8 cellular contexts compared by ENCODE assay signal in genomic region chr1:66931548-66932124, GRCh38. TPM values are rescaled to one million over a fixed set of nuclear protein-coding genes. Genes with fewer than 3 reads are reported as not detected.
DNase-seq lines count a peak whose midpoint lies in the region; ATAC-seq, FAIRE-seq and TF ChIP-seq lines count a peak whose summit lies in the region.

No MANE protein-coding gene starts in this region.

- H3K9ac ChIP-seq in HepG2 (ENCODE audit: insufficient read depth, low read depth, low read length) = peak overlapping the region; percentile 90

- TF ChIP-seq RAD21 in HepG2 (CRISPR knock-in tag; IDR thresholded peaks at IDR 0.05) = no peak

- H3K36me3 ChIP-seq in heart right ventricle = peaks cover 0 to 13% (median 0%) of the 10 kb centered on the region in 9 donors
- no peaks in the 10 kb centered on the region for H3K36me3 ChIP-seq in HepG2 (replicated peaks in 1 of 2; ENCODE audit: control insufficient read depth in 1 of 2, insufficient read depth in 2 of 2, low read length in 2 of 2)
- no peaks in the 10 kb centered on the region for H3K36me3 ChIP-seq in aorta (ENCODE audit: control insufficient read depth in 1 of 2, insufficient read depth in 2 of 2, low read length in 1 of 2)

- TF ChIP-seq CTCF in heart right ventricle (IDR thresholded peaks at IDR 0.05) (no peak), HepG2 (CRISPR knock-in tag; IDR thresholded peaks at IDR 0.05) (no peak)

- H3K9me3 Mint-ChIP-seq in activated naive CD8-positive, alpha-beta T cell treated with anti-CD3 and anti-CD28 coated beads, Interleukin-2, amount 50 U/mL, for 24 hours = no peaks in the 10 kb centered on the region

- H3K4me3 ChIP-seq in heart right ventricle = peak overlapping the region in 9 of 10 donors; percentile 57 to 86 (median 78)
- H3K4me3 ChIP-seq in HepG2 (replicated peaks in 1 of 3; ENCODE audit: insufficient read depth in 1 of 3, low read depth in 2 of 3, low read length in 3 of 3) = peak overlapping the region; percentile 93 to 98 (median 94)
- peak overlapping the region; percentile 64 to 74 for H3K4me3 ChIP-seq in aorta (ENCODE audit: low read length in 2 of 2)

- 45 to 53% methylated on average over 6 of the region's 6 CpGs for WGBS in heart right ventricle, 2 donors
- WGBS in HepG2 (ENCODE audit: low lambda C conversion rate) = 1% methylated on average over 6 of the region's 6 CpGs
- 17% methylated on average over 6 of the region's 6 CpGs for WGBS in aorta, 2 donors

- H3K4me1 ChIP-seq in heart right ventricle = peaks cover 3 to 79% (median 52%) of the 10 kb centered on the region in 9 donors
- H3K4me1 ChIP-seq in HepG2 (ENCODE audit: insufficient read depth, low read length) = peaks cover 56% of the 10 kb centered on the region
- peaks cover 3 to 4% of the 10 kb centered on the region in 2 donors for H3K4me1 ChIP-seq in aorta (ENCODE audit: control insufficient read depth in 1 of 2, insufficient read depth in 2 of 2, low read length in 2 of 2)

- no TSS peak for BruUV-seq in HepG2 (replicated peaks; lab: Mats Ljungman, UMichigan)

- H3K79me2 ChIP-seq in HepG2 (ENCODE audit: insufficient read depth, low read length) = peaks cover 70% of the 10 kb centered on the region

- POLR2A ChIA-PET in HepG2 (lab: Yijun Ruan, JAX) = interaction anchor here (3.1 kb wide), 1 partner anchor 13 kb away, joined by 14 read pairs; no protein-coding TSS in a partner anchor

- TF ChIP-seq POLR2A in HepG2 (IDR thresholded peaks at IDR 0.05; ENCODE audit: insufficient read depth in 1 of 2, low read depth in 2 of 2, low read length in 2 of 2) = no peak

- no peak for FAIRE-seq in HepG2 (lab: Jason Lieb, UNC)

- peak overlapping the region in 8 of 10 donors; percentile 94 to 98 (median 96) for H3K27ac ChIP-seq in heart right ventricle
- peak overlapping the region; percentile 94 for H3K27ac ChIP-seq in HepG2 (ENCODE audit: extremely low read length, insufficient read depth, low read length)
- no peak overlapping the region for H3K27ac ChIP-seq in aorta (ENCODE audit: low read depth in 1 of 2, low read length in 2 of 2)

- CTCF ChIA-PET in HepG2 (lab: Yijun Ruan, JAX; ENCODE audit: low intra/inter-chr PET ratio, low total read pairs) = no interaction called here

- H4K20me1 ChIP-seq in HepG2 (ENCODE audit: insufficient read depth, low read length) = 0 out of 2 replicates have a peak, but pooled peaks cover 5% of the 10 kb centered on the region

- H3K27me3 ChIP-seq in heart right ventricle (no peaks in the 10 kb centered on the region), HepG2 (ENCODE audit: control insufficient read depth in 1 of 2, insufficient read depth in 2 of 2, low read length in 2 of 2) (no peaks in the 10 kb centered on the region; a peak in 1 of 5 replicates), aorta (ENCODE audit: control insufficient read depth in 1 of 2, insufficient read depth in 2 of 2, low read length in 1 of 2) (no peaks in the 10 kb centered on the region)

- H3K4me3 Mint-ChIP-seq in activated naive CD8-positive, alpha-beta T cell treated with anti-CD3 and anti-CD28 coated beads, Interleukin-2, amount 50 U/mL, for 24 hours = peak overlapping the region; percentile 94

- ATAC-seq in heart right ventricle (no peak), HepG2 (no peak), aorta (ENCODE audit: low FRiP score) (no peak), GM18519 (IDR thresholded peaks at IDR 0.05; ENCODE audit: low FRiP score, unreplicated experiment) (no peak)
- no peak for ATAC-seq in activated naive CD8-positive, alpha-beta T cell treated with anti-CD3 and anti-CD28 coated beads, Interleukin-2, amount 50 U/mL, for 24 hours

- in situ Hi-C loops in HepG2 (cut with HindIII; ENCODE audit: extremely low pct_ligation_motif_present, low pct_unique_long_range_greater_than_20kb) = loop anchor here (25.0 kb wide), 1 partner anchor 481 kb away; no protein-coding TSS in a partner anchor

- H3K27ac Mint-ChIP-seq in activated naive CD8-positive, alpha-beta T cell treated with anti-CD3 and anti-CD28 coated beads, Interleukin-2, amount 50 U/mL, for 24 hours = peak overlapping the region; percentile 93

- no peaks in the 10 kb centered on the region for H3K27me3 Mint-ChIP-seq in activated naive CD8-positive, alpha-beta T cell treated with anti-CD3 and anti-CD28 coated beads, Interleukin-2, amount 50 U/mL, for 24 hours

- H3K9me3 ChIP-seq in heart right ventricle = no peaks in the 10 kb centered on the region
- no peaks in the 10 kb centered on the region for H3K9me3 ChIP-seq in HepG2 (ENCODE audit: low read length)
- H3K9me3 ChIP-seq in aorta (ENCODE audit: control insufficient read depth, low read length) = no peaks in the 10 kb centered on the region

- peaks cover 24% of the 10 kb centered on the region for H3K36me3 Mint-ChIP-seq in activated naive CD8-positive, alpha-beta T cell treated with anti-CD3 and anti-CD28 coated beads, Interleukin-2, amount 50 U/mL, for 24 hours (ENCODE audit: low read depth)

- DNase-seq in heart right ventricle (no peak), cardiac septum (ENCODE audit: low spot score) (no peak), HepG2 (ENCODE audit: low spot score) (no peak), aorta (no peak), HPDE6-E6E7 (ENCODE audit: extremely low spot score) (no peak), NCI-H1092 (lab: John Stamatoyannopoulos, UW) (no peak)
- no peak for DNase-seq in activated naive CD8-positive, alpha-beta T cell treated with anti-CD3 and anti-CD28 coated beads, Interleukin-2, amount 50 U/mL, for 24 hours

- H3K4me1 Mint-ChIP-seq in activated naive CD8-positive, alpha-beta T cell treated with anti-CD3 and anti-CD28 coated beads, Interleukin-2, amount 50 U/mL, for 24 hours = peaks cover 71% of the 10 kb centered on the region

- intact Hi-C loops in heart right ventricle (cut with DNase I) = loop anchor here in 3 of 10 donors (5.0 to 10.0 kb wide), 3 partner anchors 123 to 167 kb away; partner anchors contain the start of gene SLC35D1 (in 1 of the 3)
- intact Hi-C loops in cardiac septum (cut with DNase I) = no loop called here
- intact Hi-C loops in HepG2 (cut with micrococcal nuclease; ENCODE audit: unreplicated experiment) = loop anchor here (2.0 to 10.0 kb wide), 3 partner anchors 13 to 213 kb away; no protein-coding TSS in a partner anchor
- intact Hi-C loops in aorta (cut with DNase I) = loop anchor here in 1 of 2 donors (10.0 kb wide), 1 partner anchor 123 kb away; the partner anchor contains the start of gene SLC35D1

- H2AFZ ChIP-seq in HepG2 (ENCODE audit: low read length) = peak overlapping the region; percentile 15

- H3K4me2 ChIP-seq in HepG2 (ENCODE audit: low read depth, low read length) = peak overlapping the region; percentile 97

- TF ChIP-seq EP300 in HepG2 (IDR thresholded peaks at IDR 0.05; ENCODE audit: low read depth in 2 of 2, low read length in 2 of 2) (no peak), HepG2 (CRISPR knock-in tag; IDR thresholded peaks at IDR 0.05; ENCODE audit: borderline replicate concordance) (no peak)

RNA-seq across cellular contexts. Expression of gene MIER1, which starts 6.8 kb away (rescaled TPM):
- total RNA-seq in heart right ventricle (10 to 100 TPM; 16.9 to 22.4 (median 20.1) TPM), cardiac septum (27.8 TPM), HepG2 (2016; rRNA removed; fragmentation: Illumina TruSeq; extraction: Trizol) (30.4 and 49.3 TPM in 2 replicates), aorta (10 to 100 TPM; 54.6 to 55.7 TPM)
- polyA plus RNA-seq in heart right ventricle (10 to 100 TPM in 1 of 2 donors, 1 to 10 TPM in 1; 5.8 to 10.6 TPM), HepG2 (2011; rRNA removed) (5.8 and 7.0 TPM in 2 replicates), aorta (10 to 100 TPM; 20.1 to 33.9 TPM)
- 21.3 and 23.1 TPM in 2 replicates for total RNA-seq in HepG2 (2016; cell fraction: cytosol; rRNA removed; fragmentation: Illumina TruSeq; extraction: Trizol; ENCODE audit: low read depth)
- 29.2 and 46.7 TPM in 2 replicates for total RNA-seq in HepG2 (2016; cell fraction: insoluble cytoplasmic fraction; rRNA removed; fragmentation: Illumina TruSeq; extraction: Trizol)
- total RNA-seq in HepG2 (2016; cell fraction: membrane; rRNA removed; fragmentation: Illumina TruSeq; extraction: Trizol) = 20.0 and 23.3 TPM in 2 replicates
- total RNA-seq in HepG2 (2016; cell fraction: nucleus; rRNA removed; fragmentation: Illumina TruSeq; extraction: Trizol) = 27.6 and 28.7 TPM in 2 replicates
- 2.4 and 3.9 TPM in 2 replicates for polyA plus RNA-seq in HepG2 (2011; cell fraction: cytosol; rRNA removed)
- 3.5 and 4.5 TPM in 2 replicates for polyA plus RNA-seq in HepG2 (2011; cell fraction: nucleus; rRNA removed)
- 9.4 and 12.5 TPM in 2 replicates for polyA plus RNA-seq in HepG2 (2012)
- polyA plus RNA-seq in HepG2 (2016; cell fraction: cytosol; fragmentation: Illumina TruSeq; extraction: Trizol; ENCODE audit: low read depth) = 2.3 and 2.4 TPM in 2 replicates
- 24.6 and 29.2 TPM in 2 replicates for polyA plus RNA-seq in HepG2 (2016; cell fraction: insoluble cytoplasmic fraction; fragmentation: Illumina TruSeq; extraction: Trizol; ENCODE audit: low read depth)
- polyA plus RNA-seq in HepG2 (2016; cell fraction: membrane; fragmentation: Illumina TruSeq; extraction: Trizol; ENCODE audit: low read depth) = 6.4 and 6.7 TPM in 2 replicates
- 21.5 and 24.2 TPM in 2 replicates for polyA plus RNA-seq in HepG2 (2016; cell fraction: nucleus; fragmentation: Illumina TruSeq; extraction: Trizol; ENCODE audit: insufficient read depth, low read depth)
- 7.4 and 14.2 TPM in 2 replicates for polyA minus RNA-seq in HepG2 (2011; rRNA and poly(A)+ RNA removed; ENCODE audit: low replicate concordance)
- polyA minus RNA-seq in HepG2 (2011; cell fraction: cytosol; rRNA and poly(A)+ RNA removed) = 18.3 and 20.1 TPM in 2 replicates
- polyA minus RNA-seq in HepG2 (2011; cell fraction: nucleus; rRNA and poly(A)+ RNA removed) = 51.3 and 53.3 TPM in 2 replicates

RNA-seq across cellular contexts. Expression of gene DNAI4, which starts 7.0 kb away (rescaled TPM):
- total RNA-seq in heart right ventricle (10 to 100 TPM in 8 of 10 donors, 1 to 10 TPM in 2; 8.0 to 24.5 (median 14.4) TPM), cardiac septum (10.9 TPM), HepG2 (2016; rRNA removed; fragmentation: Illumina TruSeq; extraction: Trizol) (0.04 and 0.38 TPM in 2 replicates), aorta (10 to 100 TPM; 20.8 to 24.2 TPM)
- polyA plus RNA-seq in heart right ventricle (1 to 10 TPM in 1 of 2 donors, under 1 TPM in 1; 0.44 to 1.1 TPM), HepG2 (2011; rRNA removed) (0.08 and 0.25 TPM in 2 replicates), aorta (1 to 10 TPM in 1 of 2 donors, under 1 TPM in 1; 0.63 to 2.9 TPM)
- 1.8 and 4.7 TPM in 2 replicates for total RNA-seq in HepG2 (2016; cell fraction: cytosol; rRNA removed; fragmentation: Illumina TruSeq; extraction: Trizol; ENCODE audit: low read depth)
- 0.33 and 2.4 TPM in 2 replicates for total RNA-seq in HepG2 (2016; cell fraction: insoluble cytoplasmic fraction; rRNA removed; fragmentation: Illumina TruSeq; extraction: Trizol)
- 0.69 and 0.80 TPM in 2 replicates for total RNA-seq in HepG2 (2016; cell fraction: membrane; rRNA removed; fragmentation: Illumina TruSeq; extraction: Trizol)
- total RNA-seq in HepG2 (2016; cell fraction: nucleus; rRNA removed; fragmentation: Illumina TruSeq; extraction: Trizol) = 3.9 and 6.5 TPM in 2 replicates
- polyA plus RNA-seq in HepG2 (2011; cell fraction: cytosol; rRNA removed) = 0.08 and 0.15 TPM in 2 replicates
- polyA plus RNA-seq in HepG2 (2011; cell fraction: nucleus; rRNA removed) = 0.02 and 0.16 TPM in 2 replicates
- polyA plus RNA-seq in HepG2 (2012) = 0.24 and 2.1 TPM in 2 replicates
- 0.80 and 2.0 TPM in 2 replicates for polyA plus RNA-seq in HepG2 (2016; cell fraction: cytosol; fragmentation: Illumina TruSeq; extraction: Trizol; ENCODE audit: low read depth)
- polyA plus RNA-seq in HepG2 (2016; cell fraction: insoluble cytoplasmic fraction; fragmentation: Illumina TruSeq; extraction: Trizol; ENCODE audit: low read depth) = 0.37 and 0.70 TPM in 2 replicates
- polyA plus RNA-seq in HepG2 (2016; cell fraction: membrane; fragmentation: Illumina TruSeq; extraction: Trizol; ENCODE audit: low read depth) = 0.24 and 1.4 TPM in 2 replicates
- polyA plus RNA-seq in HepG2 (2016; cell fraction: nucleus; fragmentation: Illumina TruSeq; extraction: Trizol; ENCODE audit: insufficient read depth, low read depth) = 0.70 and 0.71 TPM in 2 replicates
- 0.89 and 3.4 TPM in 2 replicates for polyA minus RNA-seq in HepG2 (2011; rRNA and poly(A)+ RNA removed; ENCODE audit: low replicate concordance)
- not detected in 2 replicates for polyA minus RNA-seq in HepG2 (2011; cell fraction: cytosol; rRNA and poly(A)+ RNA removed)
- 0.50 and 0.64 TPM in 2 replicates for polyA minus RNA-seq in HepG2 (2011; cell fraction: nucleus; rRNA and poly(A)+ RNA removed)

Comparison
In these comparisons a context has a peak if more than half of its experiments do, and no peak if none do; other contexts are left out.
1. H3K27ac ChIP-seq: peak in heart right ventricle (8 of 10) and HepG2 (single experiment); none in aorta (0 of 2).
2. Peak in every context shown above with its lines, with median percentiles within 50 percentile points of each other: H3K4me3 ChIP-seq.